In genomic region chr7:77538186-77538907, GRCh38 we compare ENCODE assay signal across 8 cellular contexts. TPM values are rescaled to one million over a fixed set of nuclear protein-coding genes. Genes with fewer than 3 reads are reported as not detected.
DNase-seq lines count a peak whose midpoint lies in the region; ATAC-seq and TF ChIP-seq lines count a peak whose summit lies in the region.

No MANE protein-coding gene starts in this region.

- H3K27me3 Mint-ChIP-seq in immature natural killer cell (ENCODE audit: low read depth in 3 of 3) = peaks cover 18 to 32% (median 18%) of the 10 kb centered on the region in 3 donors

- intact Hi-C loops in gastrocnemius medialis (cut with DNase I; ENCODE audit: low total_unique reads) = loop anchor here (2.0 to 5.0 kb wide), 2 partner anchors 124 to 484 kb away; no protein-coding TSS in a partner anchor

- H3K4me1 Mint-ChIP-seq in immature natural killer cell = peaks cover 52 to 56% of the 10 kb centered on the region in 2 donors

- peak overlapping the region; percentile 89 to 99 (median 92) for H3K27ac ChIP-seq in gastrocnemius medialis

- peaks cover 27 to 36% of the 10 kb centered on the region in 2 donors for H3K4me1 ChIP-seq in gastrocnemius medialis

- peak; percentile 49 to 62 for ATAC-seq in gastrocnemius medialis
- no peak for ATAC-seq in GM21619 (IDR thresholded peaks at IDR 0.05; ENCODE audit: unreplicated experiment)
- ATAC-seq in GM21737 (IDR thresholded peaks at IDR 0.05; ENCODE audit: unreplicated experiment) = no peak

- peak overlapping the region; percentile 96 to 98 (median 98) for H3K4me3 Mint-ChIP-seq in immature natural killer cell

- no peaks in the 10 kb centered on the region for H3K27me3 ChIP-seq in gastrocnemius medialis

- peak in 1 of 2 donors; percentile 8 for TF ChIP-seq POLR2A in gastrocnemius medialis (IDR thresholded peaks at IDR 0.05)

- H3K4me3 ChIP-seq in gastrocnemius medialis = peak overlapping the region; percentile 79 to 99 (median 92)

- no peaks in the 10 kb centered on the region for H3K36me3 ChIP-seq in gastrocnemius medialis

- H3K9me3 ChIP-seq in gastrocnemius medialis = no peaks in the 10 kb centered on the region

- peak; percentile 96 for DNase-seq in EH (ENCODE audit: low read depth)
- DNase-seq in KBM-7 = peak; percentile 73
- peak; percentile 96 for DNase-seq in RKO (ENCODE audit: low spot score)
- peak; percentile 79 for DNase-seq in cerebellar cortex (ENCODE audit: low spot score)
- peak in 2 of 3 donors; percentile 33 to 34 for DNase-seq in immature natural killer cell
- peak; percentile 79 to 85 for DNase-seq in gastrocnemius medialis

- TF ChIP-seq CTCF in gastrocnemius medialis (IDR thresholded peaks at IDR 0.05 in 4 of 5, conservative IDR thresholded peaks at IDR 0.05 in 1 of 5) = no peak

- H3K9me3 Mint-ChIP-seq in immature natural killer cell = no peaks in the 10 kb centered on the region

- peak overlapping the region; percentile 70 to 97 (median 94) for H3K27ac Mint-ChIP-seq in immature natural killer cell

- no peaks in the 10 kb centered on the region for H3K36me3 Mint-ChIP-seq in immature natural killer cell

- in situ Hi-C loops in KBM-7 (cut with MboI; ENCODE audit: low pct_unique_long_range_greater_than_20kb, low sequenced_read_pairs) = no loop called here
- in situ Hi-C loops in gastrocnemius medialis (cut with MboI; ENCODE audit: low sequenced_read_pairs in 4 of 4) = loop anchor here in 1 of 4 donors (25.0 kb wide), 1 partner anchor 224 kb away; no protein-coding TSS in a partner anchor

RNA-seq across cellular contexts. Expression of gene PTPN12, which starts 1.3 kb away (rescaled TPM):
- 10 to 100 TPM; 26.4 to 52.7 (median 44.4) TPM for polyA plus RNA-seq in immature natural killer cell
- 10 to 100 TPM; 22.7 to 38.0 (median 27.7) TPM for total RNA-seq in gastrocnemius medialis

Comparison
In these comparisons a context has a peak if more than half of its experiments do, and no peak if none do; other contexts are left out.
1. DNase-seq: peak in every context shown above with its lines; median percentile 96 in EH; 96 in RKO; 82 in gastrocnemius medialis; 79 in cerebellar cortex; 73 in KBM-7; 34 in immature natural killer cell.
2. ATAC-seq: peak in gastrocnemius medialis (2 of 2); none in GM21619 (single experiment) and GM21737 (single experiment).